ENCODE assay signal across 9 cellular contexts in genomic region chr1:38728176-38728908, GRCh38.
DNase-seq lines count a peak whose midpoint lies in the region; ATAC-seq, FAIRE-seq and TF ChIP-seq lines count a peak whose summit lies in the region.
"Had no signal": no experiment of that assay in that cellular context is flagged by ENCODE, and none has a peak within 500 bp of the region (broad histone marks: within the 10 kb centered on the region; RNA-seq: fewer than 3 reads in every experiment).

No MANE protein-coding gene starts in this region.

- H3K4me3 ChIP-seq in bronchial epithelial cell (ENCODE audit: low read depth, low read length) = no peak overlapping the region
- H3K4me3 ChIP-seq in thoracic aorta = peak overlapping the region; percentile 20

- H3K36me3 ChIP-seq in bronchial epithelial cell (ENCODE audit: control insufficient read depth, insufficient read depth, low read length) = no peaks in the 10 kb centered on the region
- no peaks in the 10 kb centered on the region for H3K36me3 ChIP-seq in thoracic aorta

- no TSS peak for BruUV-seq in Calu3 (replicated peaks; lab: Mats Ljungman, UMichigan)

- peaks cover 89% of the 10 kb centered on the region for H3K27me3 Mint-ChIP-seq in Calu3 (ENCODE audit: unreplicated experiment)

- no peaks in the 10 kb centered on the region for H3K4me1 Mint-ChIP-seq in Calu3 (ENCODE audit: low read depth, unreplicated experiment)

- H3K4me1 ChIP-seq in thoracic aorta (ENCODE audit: control insufficient read depth in 1 of 2, low read depth in 2 of 2) = peaks cover 3 to 12% of the 10 kb centered on the region in 2 donors

- H3K9me3 ChIP-seq in thoracic aorta = no peaks in the 10 kb centered on the region

- CTCF ChIA-PET in Calu3 (lab: Charles Lee) = interaction anchor here (0.7 kb wide), 1 partner anchor 15 kb away, joined by 3 read pairs; no protein-coding TSS in a partner anchor

- no peak for FAIRE-seq in bronchial epithelial cell (lab: Jason Lieb, UNC)
- FAIRE-seq: A204.1 had no signal

- DNase-seq in NCI-H1436 (lab: John Stamatoyannopoulos, UW) (peak; percentile 15), NCI-H1436 treated with DMSO at 0.1 percent for 48 hours (lab: John Stamatoyannopoulos, UW) (no peak), bronchial epithelial cell (ENCODE audit: low read depth) (peak; percentile 61), iris pigment epithelial cell (ENCODE audit: low read depth) (peak; percentile 44), thoracic aorta (ENCODE audit: low spot score) (peak; percentile 3), Calu3 (no peak), DMS79 (lab: John Stamatoyannopoulos, UW) (no peak)
- DNase-seq in activated CD4-positive, CD25-positive, alpha-beta regulatory T cell (lab: John Stamatoyannopoulos, UW) = no peak

- no peaks in the 10 kb centered on the region for H3K9me3 Mint-ChIP-seq in Calu3 (ENCODE audit: low read depth, unreplicated experiment)

- intact Hi-C loops in Calu3 (cut with micrococcal nuclease; ENCODE audit: unreplicated experiment) = no loop called here

- H3K4me3 Mint-ChIP-seq in Calu3 (ENCODE audit: low read depth, unreplicated experiment) = no peak overlapping the region

- no peak overlapping the region for H3K27ac ChIP-seq in thoracic aorta

- H3K27me3 ChIP-seq in bronchial epithelial cell (ENCODE audit: control insufficient read depth, insufficient read depth, low read length) (no peaks in the 10 kb centered on the region), thoracic aorta (replicated peaks; ENCODE audit: insufficient read depth) (no peaks in the 10 kb centered on the region)

- no peak overlapping the region for H3K27ac Mint-ChIP-seq in Calu3 (ENCODE audit: unreplicated experiment)

- ATAC-seq in thoracic aorta (ENCODE audit: insufficient number of reproducible peaks, low FRiP score, low read depth) = no peak

- no peaks in the 10 kb centered on the region for H3K36me3 Mint-ChIP-seq in Calu3 (ENCODE audit: insufficient read depth, unreplicated experiment)

- no peak for TF ChIP-seq CTCF in bronchial epithelial cell (IDR thresholded peaks at IDR 0.05; ENCODE audit: insufficient read depth, low read length, severe bottlenecking)
- TF ChIP-seq CTCF in thoracic aorta (IDR thresholded peaks at IDR 0.05) = no peak
- TF ChIP-seq CTCF in Calu3 (IDR thresholded peaks at IDR 0.05; ENCODE audit: unreplicated experiment) = no peak

Comparison
In these comparisons a context has a peak if more than half of its experiments do, and no peak if none do; other contexts are left out.
1. DNase-seq: peak in NCI-H1436 (single experiment), bronchial epithelial cell (single experiment), iris pigment epithelial cell (single experiment) and thoracic aorta (single experiment); none in NCI-H1436 treated with DMSO at 0.1 percent for 48 hours (single experiment), activated CD4-positive, CD25-positive, alpha-beta regulatory T cell (0 of 4), Calu3 (single experiment) and DMS79 (single experiment).